ENCODE assay signal across 1 cellular context in genomic region chr9:88460583-88461332, GRCh38.
TF ChIP-seq lines count a peak whose summit lies in the region.

No MANE protein-coding gene starts in this region.

TF ChIP-seq in WTC11, 78 proteins besides CTCF, POLR2A, EP300 and RAD21 (continued from another document):
- TF ChIP-seq AFF4 (CRISPR knock-in tag; IDR thresholded peaks at IDR 0.05; ENCODE audit: borderline replicate concordance) = no peak
- no peak for TF ChIP-seq USF1 (CRISPR knock-in tag; IDR thresholded peaks at IDR 0.05)
- no peak for TF ChIP-seq SMAD4 (CRISPR knock-in tag; IDR thresholded peaks at IDR 0.05)
- TF ChIP-seq NFE2L1 (CRISPR knock-in tag; IDR thresholded peaks at IDR 0.05) = no peak
